8 cellular contexts compared by ENCODE assay signal in genomic region chr17:75897076-75898019, GRCh38. TPM values are rescaled to one million over a fixed set of nuclear protein-coding genes. Genes with fewer than 3 reads are reported as not detected.
DNase-seq lines count a peak whose midpoint lies in the region; ATAC-seq and TF ChIP-seq lines count a peak whose summit lies in the region.

No MANE protein-coding gene starts in this region.

- intact Hi-C loops in breast epithelium (cut with DNase I; ENCODE audit: low total_unique reads), result no loop called here
- intact Hi-C loops in mucosa of descending colon (cut with DNase I, micrococcal nuclease), result no loop called here
- intact Hi-C loops in aorta (cut with DNase I), result no loop called here

- TF ChIP-seq CTCF in breast epithelium (IDR thresholded peaks at IDR 0.05), result no peak
- TF ChIP-seq CTCF in mucosa of descending colon (IDR thresholded peaks at IDR 0.05), result no peak

- H3K9me3 Mint-ChIP-seq in stimulated activated naive CD8-positive, alpha-beta T cell treated with anti-CD3 and anti-CD28 coated beads, Interleukin-15, Interleukin-2, amounts not matched to agents 100 ng/mL and 50 ng/mL, for 24 hours, result no peaks in the 10 kb centered on the region

- peaks cover 23% of the 10 kb centered on the region for H3K4me1 Mint-ChIP-seq in stimulated activated naive CD8-positive, alpha-beta T cell treated with anti-CD3 and anti-CD28 coated beads, Interleukin-15, Interleukin-2, amounts not matched to agents 100 ng/mL and 50 ng/mL, for 24 hours (ENCODE audit: low read depth)

- TF ChIP-seq POLR2A in breast epithelium (IDR thresholded peaks at IDR 0.05), result no peak

- H3K27ac ChIP-seq in breast epithelium (peak overlapping the region; percentile 90 to 92), aorta (ENCODE audit: low read depth in 1 of 2, low read length in 2 of 2) (peak overlapping the region; percentile 6 to 35)

- peaks cover 41% of the 10 kb centered on the region for H3K36me3 Mint-ChIP-seq in stimulated activated naive CD8-positive, alpha-beta T cell treated with anti-CD3 and anti-CD28 coated beads, Interleukin-15, Interleukin-2, amounts not matched to agents 100 ng/mL and 50 ng/mL, for 24 hours (ENCODE audit: low read depth)

- H3K27ac Mint-ChIP-seq in stimulated activated naive CD8-positive, alpha-beta T cell treated with anti-CD3 and anti-CD28 coated beads, Interleukin-15, Interleukin-2, amounts not matched to agents 100 ng/mL and 50 ng/mL, for 24 hours, result peak overlapping the region; percentile 80

- no peaks in the 10 kb centered on the region for H3K27me3 ChIP-seq in breast epithelium
- H3K27me3 ChIP-seq in aorta (ENCODE audit: control insufficient read depth in 1 of 2, insufficient read depth in 2 of 2, low read length in 1 of 2), result no peaks in the 10 kb centered on the region

- peak overlapping the region; percentile 66 to 84 (median 80) for H3K4me3 ChIP-seq in breast epithelium
- H3K4me3 ChIP-seq in mucosa of descending colon, result peak overlapping the region; percentile 90
- H3K4me3 ChIP-seq in aorta (ENCODE audit: low read length in 2 of 2), result peak overlapping the region in 1 of 2 donors; percentile 69

- H3K27me3 Mint-ChIP-seq in stimulated activated naive CD8-positive, alpha-beta T cell treated with anti-CD3 and anti-CD28 coated beads, Interleukin-15, Interleukin-2, amounts not matched to agents 100 ng/mL and 50 ng/mL, for 24 hours, result no peaks in the 10 kb centered on the region

- DNase-seq in stimulated activated naive CD8-positive, alpha-beta T cell treated with anti-CD3 and anti-CD28 coated beads, Interleukin-15, Interleukin-2, amounts not matched to agents 100 U/mL and 50 U/mL, for 24 hours, result no peak
- DNase-seq in breast epithelium (ENCODE audit: low spot score in 2 of 2) (no peak), mucosa of descending colon (peak in 2 of 3 donors; percentile 42 to 86), aorta (peak in 1 of 2 donors; percentile 48), NCI-H1105 treated with DMSO at 0.1 percent for 48 hours (lab: John Stamatoyannopoulos, UW) (no peak)

- no peak for ATAC-seq in stimulated activated naive CD8-positive, alpha-beta T cell treated with anti-CD3 and anti-CD28 coated beads, Interleukin-15, Interleukin-2, amounts not matched to agents 100 U/mL and 50 U/mL, for 24 hours
- ATAC-seq in mucosa of descending colon, result no peak
- no peak for ATAC-seq in aorta (ENCODE audit: low FRiP score)
- no peak for ATAC-seq in GM18502 (IDR thresholded peaks at IDR 0.05; ENCODE audit: poor library complexity, unreplicated experiment)
- no peak for ATAC-seq in GM18909 (IDR thresholded peaks at IDR 0.05; ENCODE audit: poor library complexity, unreplicated experiment)

- peaks cover 0 to 16% of the 10 kb centered on the region in 2 donors for H3K4me1 ChIP-seq in breast epithelium
- H3K4me1 ChIP-seq in mucosa of descending colon (ENCODE audit: low read depth), result peaks cover 20% of the 10 kb centered on the region
- H3K4me1 ChIP-seq in aorta (ENCODE audit: control insufficient read depth in 1 of 2, insufficient read depth in 2 of 2, low read length in 2 of 2), result no peaks in the 10 kb centered on the region

- peak overlapping the region; percentile 54 for H3K4me3 Mint-ChIP-seq in stimulated activated naive CD8-positive, alpha-beta T cell treated with anti-CD3 and anti-CD28 coated beads, Interleukin-15, Interleukin-2, amounts not matched to agents 100 ng/mL and 50 ng/mL, for 24 hours

- 32 to 41% methylated on average over 30 to 45 of the region's 45 CpGs for WGBS in aorta, 2 donors

- no peaks in the 10 kb centered on the region for H3K9me3 ChIP-seq in breast epithelium
- H3K9me3 ChIP-seq in mucosa of descending colon, result no peaks in the 10 kb centered on the region
- no peaks in the 10 kb centered on the region for H3K9me3 ChIP-seq in aorta (ENCODE audit: control insufficient read depth, low read length)

- H3K36me3 ChIP-seq in breast epithelium, result no peaks in the 10 kb centered on the region
- H3K36me3 ChIP-seq in mucosa of descending colon (ENCODE audit: low read depth), result no peaks in the 10 kb centered on the region
- H3K36me3 ChIP-seq in aorta (ENCODE audit: control insufficient read depth in 1 of 2, insufficient read depth in 2 of 2, low read length in 1 of 2), result peaks cover 0 to 3% of the 10 kb centered on the region in 2 donors

RNA-seq across cellular contexts. Expression of gene TRIM65, which starts 0.6 kb away (rescaled TPM):
- total RNA-seq in breast epithelium (10 to 100 TPM; 16.7 to 28.8 (median 23.3) TPM), mucosa of descending colon (10 to 100 TPM; 13.7 to 23.8 (median 15.4) TPM), aorta (10 to 100 TPM; 15.1 to 26.6 TPM)
- polyA plus RNA-seq in aorta, result 10 to 100 TPM; 10.0 to 12.8 TPM

RNA-seq across cellular contexts. Expression of gene MRPL38, which starts 7.3 kb away (rescaled TPM):
- total RNA-seq in breast epithelium (10 to 100 TPM; 29.4 to 39.0 (median 36.6) TPM), mucosa of descending colon (10 to 100 TPM; 87.0 to 98.0 (median 89.4) TPM), aorta (10 to 100 TPM; 51.3 to 65.4 TPM)
- polyA plus RNA-seq in aorta, result 100 to 1,000 TPM in 1 of 2 donors, 10 to 100 TPM in 1; 25.2 to 128 TPM

RNA-seq across cellular contexts. Expression of gene TRIM47, which starts 19.0 kb away (rescaled TPM):
- total RNA-seq in breast epithelium (10 to 100 TPM; 15.4 to 26.1 (median 23.3) TPM), mucosa of descending colon (10 to 100 TPM; 44.5 to 77.4 (median 53.4) TPM), aorta (10 to 100 TPM; 39.8 to 88.5 TPM)
- 10 to 100 TPM; 15.7 to 47.7 TPM for polyA plus RNA-seq in aorta

RNA-seq across cellular contexts. Expression of gene WBP2, which starts 42.2 kb away (rescaled TPM):
- total RNA-seq in breast epithelium (10 to 100 TPM; 44.9 to 63.2 (median 62.9) TPM), mucosa of descending colon (100 to 1,000 TPM in 1 of 3 donors, 10 to 100 TPM in 2; 99.1 to 114 (median 99.8) TPM), aorta (100 to 1,000 TPM; 104 to 122 TPM)
- 100 to 1,000 TPM in 1 of 2 donors, 10 to 100 TPM in 1; 54.6 to 123 TPM for polyA plus RNA-seq in aorta

RNA-seq across cellular contexts. Expression of gene FBF1, which starts 43.5 kb away (rescaled TPM):
- total RNA-seq in breast epithelium, result 10 to 100 TPM in 2 of 3 donors, 1 to 10 TPM in 1; 7.7 to 18.7 (median 17.7) TPM
- 10 to 100 TPM in 1 of 3 donors, 1 to 10 TPM in 2; 5.2 to 13.6 (median 5.5) TPM for total RNA-seq in mucosa of descending colon
- 10 to 100 TPM in 1 of 2 donors, 1 to 10 TPM in 1; 5.5 to 12.2 TPM for total RNA-seq in aorta
- 10 to 100 TPM in 1 of 2 donors, 1 to 10 TPM in 1; 1.0 to 21.6 TPM for polyA plus RNA-seq in aorta

Comparison
In these comparisons a context has a peak if more than half of its experiments do, and no peak if none do; other contexts are left out.
1. DNase-seq: peak in mucosa of descending colon (2 of 3); none in stimulated activated naive CD8-positive, alpha-beta T cell treated with anti-CD3 and anti-CD28 coated beads, Interleukin-15, Interleukin-2, amounts not matched to agents 100 U/mL and 50 U/mL, for 24 hours (single experiment), breast epithelium (0 of 2) and NCI-H1105 treated with DMSO at 0.1 percent for 48 hours (single experiment).